8 cellular contexts compared by ENCODE assay signal in the genomic region with DNA sequence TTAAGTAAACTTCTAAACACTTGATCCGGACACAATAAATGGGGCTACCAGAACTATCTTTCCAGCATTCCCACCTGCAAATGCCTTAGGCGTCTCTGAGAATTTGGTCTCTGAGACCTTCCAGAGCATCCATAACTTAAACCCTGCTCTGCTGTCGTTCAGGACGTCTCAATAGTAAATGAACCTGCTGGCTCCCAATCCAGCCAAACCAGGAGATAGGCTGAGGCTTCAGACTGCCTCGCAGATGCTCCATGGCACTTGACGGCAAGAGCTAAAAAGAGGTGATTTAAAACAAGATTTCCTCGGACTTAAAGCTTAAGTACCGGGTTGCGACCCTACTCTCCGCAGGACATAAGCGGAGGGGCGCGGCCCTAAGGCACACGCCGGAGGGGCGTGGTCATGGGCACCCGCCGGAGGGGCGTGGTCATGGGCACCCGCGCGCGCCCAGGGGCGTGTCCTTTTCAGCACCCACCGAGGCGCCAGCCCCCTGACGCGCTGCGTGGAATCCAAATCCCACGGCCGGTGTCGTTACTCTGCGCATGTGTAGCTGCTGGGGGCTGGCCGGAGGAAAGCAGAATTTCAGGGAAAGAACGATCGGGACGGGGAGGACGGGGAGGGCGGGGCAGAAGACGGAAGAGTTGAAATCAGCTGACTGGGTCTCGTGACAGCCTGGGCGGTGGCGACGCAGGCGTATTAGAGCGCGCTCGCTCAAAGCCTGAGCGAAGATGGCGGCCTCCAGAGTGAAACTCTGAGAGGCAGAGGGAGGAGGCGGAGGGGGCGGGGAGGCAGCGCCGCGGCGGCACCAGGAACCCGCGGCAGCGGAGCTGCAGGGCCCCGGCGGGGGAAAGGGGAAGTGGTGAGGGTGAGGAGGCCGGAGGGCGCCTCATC. TPM values are rescaled to one million over a fixed set of nuclear protein-coding genes. Genes with fewer than 3 reads are reported as not detected.
DNase-seq lines count a peak whose midpoint lies in the region; ATAC-seq and TF ChIP-seq lines count a peak whose summit lies in the region.

A gene with protein sequence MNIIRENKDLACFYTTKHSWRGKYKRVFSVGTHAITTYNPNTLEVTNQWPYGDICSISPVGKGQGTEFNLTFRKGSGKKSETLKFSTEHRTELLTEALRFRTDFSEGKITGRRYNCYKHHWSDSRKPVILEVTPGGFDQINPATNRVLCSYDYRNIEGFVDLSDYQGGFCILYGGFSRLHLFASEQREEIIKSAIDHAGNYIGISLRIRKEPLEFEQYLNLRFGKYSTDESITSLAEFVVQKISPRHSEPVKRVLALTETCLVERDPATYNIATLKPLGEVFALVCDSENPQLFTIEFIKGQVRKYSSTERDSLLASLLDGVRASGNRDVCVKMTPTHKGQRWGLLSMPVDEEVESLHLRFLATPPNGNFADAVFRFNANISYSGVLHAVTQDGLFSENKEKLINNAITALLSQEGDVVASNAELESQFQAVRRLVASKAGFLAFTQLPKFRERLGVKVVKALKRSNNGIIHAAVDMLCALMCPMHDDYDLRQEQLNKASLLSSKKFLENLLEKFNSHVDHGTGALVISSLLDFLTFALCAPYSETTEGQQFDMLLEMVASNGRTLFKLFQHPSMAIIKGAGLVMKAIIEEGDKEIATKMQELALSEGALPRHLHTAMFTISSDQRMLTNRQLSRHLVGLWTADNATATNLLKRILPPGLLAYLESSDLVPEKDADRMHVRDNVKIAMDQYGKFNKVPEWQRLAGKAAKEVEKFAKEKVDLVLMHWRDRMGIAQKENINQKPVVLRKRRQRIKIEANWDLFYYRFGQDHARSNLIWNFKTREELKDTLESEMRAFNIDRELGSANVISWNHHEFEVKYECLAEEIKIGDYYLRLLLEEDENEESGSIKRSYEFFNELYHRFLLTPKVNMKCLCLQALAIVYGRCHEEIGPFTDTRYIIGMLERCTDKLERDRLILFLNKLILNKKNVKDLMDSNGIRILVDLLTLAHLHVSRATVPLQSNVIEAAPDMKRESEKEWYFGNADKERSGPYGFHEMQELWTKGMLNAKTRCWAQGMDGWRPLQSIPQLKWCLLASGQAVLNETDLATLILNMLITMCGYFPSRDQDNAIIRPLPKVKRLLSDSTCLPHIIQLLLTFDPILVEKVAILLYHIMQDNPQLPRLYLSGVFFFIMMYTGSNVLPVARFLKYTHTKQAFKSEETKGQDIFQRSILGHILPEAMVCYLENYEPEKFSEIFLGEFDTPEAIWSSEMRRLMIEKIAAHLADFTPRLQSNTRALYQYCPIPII (N-terminal part only) (plus strand): TSS at position 696 of the 888 bp plus-strand sequence. CDS start 17,049 bp downstream, outside the sequence.

- peak within 1 kb of the TSS; percentile 93 for H3K4me3 ChIP-seq in BJ (ENCODE audit: low read depth, low read length)

- POLR2A ChIA-PET in BJ (lab: Charles Lee), result interaction anchor here (0.8 kb wide), 1 partner anchor 133 kb away, joined by 12 read pairs; no protein-coding TSS in a partner anchor

- no peaks in the 10 kb centered on the region for H3K36me3 ChIP-seq in BJ (ENCODE audit: control insufficient read depth, insufficient read depth, low read length)

- H3K27ac ChIP-seq in cingulate gyrus (ENCODE audit: low read depth, low read length), result peak within 1 kb of the TSS; percentile 82

- CTCF ChIA-PET in BJ (lab: Yijun Ruan, JAX), result interaction anchor here (0.7 to 1.8 kb wide), 6 partner anchors 11 to 65 kb away, joined by 3 to 5 read pairs (median 4); no protein-coding TSS in a partner anchor

- ATAC-seq in HG03457 (IDR thresholded peaks at IDR 0.05; ENCODE audit: unreplicated experiment), result peak; percentile 75

- H3K27me3 ChIP-seq in BJ (ENCODE audit: control insufficient read depth, insufficient read depth, low read length), result no peaks in the 10 kb centered on the region

- TF ChIP-seq CTCF in BJ (IDR thresholded peaks at IDR 0.05; ENCODE audit: insufficient read depth, low read depth, low read length), result no peak

- DNase-seq in BJ (ENCODE audit: low read depth), result peak; percentile 80
- DNase-seq in GM19240 (ENCODE audit: insufficient read length, low spot score), result peak; percentile 49
- peak; percentile 90 to 99 for DNase-seq in NCI-H524 (lab: John Stamatoyannopoulos, UW)
- DNase-seq in activated CD4-positive, alpha-beta T cell treated with anti-CD3 and anti-CD28 coated beads for 4 hours, result peak; percentile 89 to 93
- peak; percentile 94 for DNase-seq in kidney tubule cell (ENCODE audit: low spot score)
- DNase-seq in stimulated activated CD4-positive, alpha-beta T cell treated with anti-CD3 and anti-CD28 coated beads, Interleukin-1b, Interleukin-23, amount 100 ng/mL, for 1 hour (ENCODE audit: low read depth in 2 of 2), result peak; percentile 74 to 79

RNA-seq across cellular contexts. Expression of the gene that starts here (rescaled TPM):
- polyA plus RNA-seq in BJ (2011; rRNA removed), result 21.7 and 42.7 TPM in 2 replicates
- polyA minus RNA-seq in BJ (2011; rRNA and poly(A)+ RNA removed), result 48.0 and 52.8 TPM in 2 replicates

Comparison
In these comparisons a context has a peak if more than half of its experiments do, and no peak if none do; other contexts are left out.
1. Peak in every context shown above with its lines: DNase-seq, ATAC-seq, H3K4me3 ChIP-seq and H3K27ac ChIP-seq.